ENCODE assay signal across 14 cellular contexts in the genomic region with DNA sequence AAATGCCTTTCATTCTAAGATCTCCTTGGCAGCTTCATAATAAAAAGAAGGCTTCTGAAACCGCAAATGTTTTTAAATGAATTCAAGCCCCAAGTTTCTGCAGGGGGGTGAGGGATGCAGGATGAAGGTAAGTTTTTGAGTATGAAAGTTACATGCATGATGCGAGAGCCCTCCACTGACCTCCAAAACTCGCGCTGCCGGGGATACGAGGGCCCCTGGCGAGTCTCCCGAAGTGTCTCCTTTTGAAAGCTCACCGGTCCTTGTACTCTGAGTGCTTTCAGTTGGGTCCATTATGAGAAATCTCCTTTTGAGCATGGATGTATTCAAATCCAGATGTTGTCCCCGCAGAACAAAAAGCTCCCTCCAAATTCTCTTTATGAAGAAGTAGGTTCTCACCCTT. TPM values are rescaled to one million over a fixed set of nuclear protein-coding genes. Genes with fewer than 3 reads are reported as not detected.
A peak's percentile ranks its signal among the peaks of the same experiment; 100 is the strongest.
DNase-seq lines count a peak whose midpoint lies in the region; ATAC-seq and TF ChIP-seq lines count a peak whose summit lies in the region.
"Had no signal": no experiment of that assay in that cellular context is flagged by ENCODE, and none has a peak within 500 bp of the region (broad histone marks: within the 10 kb centered on the region; RNA-seq: fewer than 3 reads in every experiment).

No MANE protein-coding gene starts in this region.

- H3K4me3 ChIP-seq in heart right ventricle (peak overlapping the region in 1 of 10 donors; percentile 29), gastrocnemius medialis (no peak overlapping the region)
- H3K4me3 ChIP-seq: body of pancreas, prostate gland had no signal

- TF ChIP-seq CTCF in heart right ventricle (IDR thresholded peaks at IDR 0.05) (no peak), gastrocnemius medialis (IDR thresholded peaks at IDR 0.05 in 4 of 5, conservative IDR thresholded peaks at IDR 0.05 in 1 of 5) (no peak), GM20000 (IDR thresholded peaks at IDR 0.05; ENCODE audit: extremely low read depth, missing control alignments) (no peak)

- TF ChIP-seq POLR2A in gastrocnemius medialis (IDR thresholded peaks at IDR 0.05) = no peak

- H3K4me1 ChIP-seq in heart right ventricle = peaks cover 0 to 10% (median 0%) of the 10 kb centered on the region in 9 donors
- peaks cover 6 to 8% of the 10 kb centered on the region in 2 donors for H3K4me1 ChIP-seq in gastrocnemius medialis
- H3K4me1 ChIP-seq: prostate gland had no signal

- peaks cover 0 to 13% (median 0%) of the 10 kb centered on the region in 7 donors for H3K27me3 ChIP-seq in heart right ventricle
- H3K27me3 ChIP-seq in gastrocnemius medialis = no peaks in the 10 kb centered on the region
- H3K27me3 ChIP-seq: body of pancreas, dorsolateral prefrontal cortex, left lung had no signal

- H3K27ac ChIP-seq in heart right ventricle (peak overlapping the region in 7 of 10 donors; percentile 5 to 78 (median 25)), epithelial cell of prostate (peak overlapping the region; percentile 73), gastrocnemius medialis (peak overlapping the region; percentile 63 to 81 (median 71))
- H3K27ac ChIP-seq: body of pancreas had no signal

- ATAC-seq in heart right ventricle = no peak
- no peak for ATAC-seq in left ventricle myocardium superior
- ATAC-seq in gastrocnemius medialis = peak in 1 of 2 donors; percentile 4
- no peak for ATAC-seq in HG02642 (IDR thresholded peaks at IDR 0.05; ENCODE audit: poor library complexity, unreplicated experiment)
- ATAC-seq in GM18858 (IDR thresholded peaks at IDR 0.05; ENCODE audit: unreplicated experiment) = no peak

- 89 to 92% methylated on average over 10 of the region's 10 CpGs for WGBS in heart right ventricle, 2 donors

- DNase-seq in heart right ventricle (no peak), left ventricle myocardium superior (no peak), epithelial cell of prostate (ENCODE audit: low read depth, low spot score) (no peak), gastrocnemius medialis (no peak), GM20000 (ENCODE audit: low spot score) (no peak), foreskin melanocyte (no peak)
- DNase-seq: NCI-H1048, NCI-H2107 had no signal

- intact Hi-C loops in heart right ventricle (cut with DNase I) = loop anchor here in 8 of 10 donors (1.0 to 10.0 kb wide), 5 partner anchors 32 to 229 kb away; no protein-coding TSS in a partner anchor
- intact Hi-C loops in left ventricle myocardium superior (cut with micrococcal nuclease) = loop anchor here (5.0 kb wide), 1 partner anchor 227 kb away; no protein-coding TSS in a partner anchor
- intact Hi-C loops in gastrocnemius medialis (cut with DNase I; ENCODE audit: low total_unique reads) = loop anchor here (1.0 to 5.0 kb wide), 4 partner anchors 32 to 227 kb away; partner anchors contain the start of genes GNL2 and SNIP1

- H3K36me3 ChIP-seq in heart right ventricle (peaks cover 0 to 7% (median 0%) of the 10 kb centered on the region in 9 donors), gastrocnemius medialis (no peaks in the 10 kb centered on the region)
- H3K36me3 ChIP-seq: left lung, prostate gland had no signal

- H3K9me3 ChIP-seq in heart right ventricle = no peaks in the 10 kb centered on the region
- H3K9me3 ChIP-seq in gastrocnemius medialis = no peaks in the 10 kb centered on the region
- H3K9me3 ChIP-seq: body of pancreas, left lung, prostate gland had no signal

- in situ Hi-C loops in gastrocnemius medialis (cut with MboI; ENCODE audit: low sequenced_read_pairs in 4 of 4) = loop anchor here (5.0 to 10.0 kb wide), 2 partner anchors 37 to 229 kb away; no protein-coding TSS in a partner anchor

RNA-seq across cellular contexts. Expression of gene ZC3H12A, which starts 18.9 kb away (rescaled TPM):
- 10 to 100 TPM in 1 of 10 donors, 1 to 10 TPM in 9; 2.9 to 10.9 (median 4.9) TPM for total RNA-seq in heart right ventricle
- polyA plus RNA-seq in heart right ventricle = 1 to 10 TPM; 4.5 to 5.2 TPM
- total RNA-seq in left ventricle myocardium superior = 4.3 TPM
- total RNA-seq in gastrocnemius medialis = 10 to 100 TPM in 1 of 4 donors, 1 to 10 TPM in 3; 5.3 to 27.1 (median 8.6) TPM

RNA-seq across cellular contexts. Expression of gene MEAF6, which starts 59.0 kb away (rescaled TPM):
- 10 to 100 TPM; 27.8 to 59.9 (median 38.0) TPM for total RNA-seq in heart right ventricle
- 10 to 100 TPM; 33.8 to 34.0 TPM for polyA plus RNA-seq in heart right ventricle
- 35.7 TPM for total RNA-seq in left ventricle myocardium superior
- 10 to 100 TPM; 72.1 to 81.0 (median 74.5) TPM for total RNA-seq in gastrocnemius medialis
